ENCODE assay signal across 8 cellular contexts in the genomic region with DNA sequence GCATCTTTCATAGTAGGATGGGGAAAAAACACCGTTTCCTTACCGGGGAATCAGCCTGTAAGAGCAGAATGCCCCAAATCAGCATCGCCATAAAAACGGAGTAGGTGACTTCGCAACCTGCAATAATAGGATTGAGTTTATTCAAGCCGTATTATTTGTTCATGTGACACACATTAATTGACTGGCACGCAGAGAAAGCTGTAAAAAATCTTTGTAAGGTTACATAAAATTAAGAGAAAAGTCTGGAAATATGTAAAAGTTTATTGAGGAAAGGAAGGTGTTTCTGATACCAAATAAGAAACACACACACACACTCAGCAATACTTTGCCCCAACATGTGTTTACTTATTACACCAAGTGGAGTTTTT. TPM values are rescaled to one million over a fixed set of nuclear protein-coding genes. Genes with fewer than 3 reads are reported as not detected.
DNase-seq lines count a peak whose midpoint lies in the region; ATAC-seq and TF ChIP-seq lines count a peak whose summit lies in the region.

No MANE protein-coding gene starts in this region.

- peak overlapping the region; percentile 75 to 93 (median 88) for H3K27ac ChIP-seq in heart left ventricle
- peak overlapping the region; percentile 36 for H3K27ac ChIP-seq in mesodermal cell (ENCODE audit: low read depth, low read length, severe bottlenecking)
- peak overlapping the region; percentile 88 for H3K27ac ChIP-seq in upper lobe of right lung

- no peaks in the 10 kb centered on the region for H3K27me3 ChIP-seq in heart left ventricle
- no peaks in the 10 kb centered on the region for H3K27me3 ChIP-seq in upper lobe of right lung

- CTCF ChIA-PET in MCF 10A (lab: Yijun Ruan, JAX), result interaction anchor here (0.5 to 5.7 kb wide), 8 partner anchors 11 to 1677 kb away, joined by 3 to 37 read pairs (median 4); partner anchors contain the start of gene IPO8

- peak overlapping the region; percentile 95 for H3K4me3 Mint-ChIP-seq in MCF 10A (ENCODE audit: unreplicated experiment)

- ATAC-seq in heart left ventricle (no peak), Right ventricle myocardium inferior (no peak), upper lobe of right lung (no peak), GM18519 (IDR thresholded peaks at IDR 0.05; ENCODE audit: low FRiP score, unreplicated experiment) (no peak)

- DNase-seq in heart left ventricle, result no peak
- DNase-seq in Right ventricle myocardium inferior (ENCODE audit: missing footprints), result no peak
- DNase-seq in MCF 10A (ENCODE audit: unreplicated experiment), result no peak
- DNase-seq in upper lobe of right lung, result no peak
- DNase-seq in NCI-H526 (lab: John Stamatoyannopoulos, UW), result no peak
- DNase-seq in medulla oblongata (ENCODE audit: extremely low spot score), result no peak

- H3K4me1 Mint-ChIP-seq in MCF 10A (ENCODE audit: insufficient read depth, unreplicated experiment), result peaks cover 28% of the 10 kb centered on the region

- POLR2A ChIA-PET in MCF 10A (lab: Yijun Ruan, JAX), result interaction anchor here (0.6 to 5.4 kb wide), 17 partner anchors 10 to 1374 kb away, joined by 3 to 81 read pairs (median 6); partner anchors contain the start of genes ERGIC2 and IPO8

- no peak for TF ChIP-seq POLR2A in heart left ventricle (IDR thresholded peaks at IDR 0.05)

- intact Hi-C loops in heart left ventricle (cut with DNase I) (loop anchor here in 7 of 10 donors (2.0 to 5.0 kb wide), 6 partner anchors 42 to 61 kb away; partner anchors contain the start of gene IPO8 (in 2 of the 7)), Right ventricle myocardium inferior (cut with DNase I) (loop anchor here (2.0 kb wide), 1 partner anchor 61 kb away; the partner anchor contains the start of gene IPO8), MCF 10A (cut with micrococcal nuclease) (loop anchor here (1.0 to 2.0 kb wide), 3 partner anchors 40 to 61 kb away; partner anchors contain the start of gene IPO8), upper lobe of right lung (cut with DNase I) (no loop called here)

- 14 to 20% (median 16%) methylated on average over 7 of the region's 7 CpGs for WGBS in heart left ventricle, 4 donors
- 44 to 45% methylated on average over 6 to 7 of the region's 7 CpGs for WGBS in mesodermal cell (ENCODE audit: insufficient coverage in 2 of 2), 2 experiments

- H3K36me3 ChIP-seq in heart left ventricle (peaks cover 0 to 3% (median 0%) of the 10 kb centered on the region in 9 donors), mesodermal cell (ENCODE audit: control insufficient read depth, insufficient read depth, low read length) (peaks cover 7% of the 10 kb centered on the region), upper lobe of right lung (no peaks in the 10 kb centered on the region)

- BruUV-seq in MCF 10A (replicated peaks; lab: Mats Ljungman, UMichigan), result TSS peak; percentile 79

- H3K9me3 ChIP-seq in heart left ventricle, result no peaks in the 10 kb centered on the region
- H3K9me3 ChIP-seq in mesodermal cell (ENCODE audit: control insufficient read depth, low read length), result no peaks in the 10 kb centered on the region
- H3K9me3 ChIP-seq in upper lobe of right lung, result no peaks in the 10 kb centered on the region

- peaks cover 0 to 30% (median 13%) of the 10 kb centered on the region in 12 donors for H3K4me1 ChIP-seq in heart left ventricle
- peaks cover 8% of the 10 kb centered on the region for H3K4me1 ChIP-seq in mesodermal cell (ENCODE audit: control insufficient read depth, insufficient read depth, low read length, poor library complexity, severe bottlenecking)
- peaks cover 12% of the 10 kb centered on the region for H3K4me1 ChIP-seq in upper lobe of right lung

- TF ChIP-seq CTCF in heart left ventricle (IDR thresholded peaks at IDR 0.05) (no peak), MCF 10A (IDR thresholded peaks at IDR 0.05; ENCODE audit: unreplicated experiment) (no peak), upper lobe of right lung (IDR thresholded peaks at IDR 0.05) (no peak)

- H3K27ac Mint-ChIP-seq in MCF 10A (ENCODE audit: low read depth, unreplicated experiment), result peak overlapping the region; percentile 79

- H3K9me3 Mint-ChIP-seq in MCF 10A (ENCODE audit: unreplicated experiment), result no peaks in the 10 kb centered on the region

- H3K27me3 Mint-ChIP-seq in MCF 10A (ENCODE audit: insufficient read depth, unreplicated experiment), result no peaks in the 10 kb centered on the region

- no peaks in the 10 kb centered on the region for H3K36me3 Mint-ChIP-seq in MCF 10A (ENCODE audit: insufficient read depth, unreplicated experiment)

- H3K4me3 ChIP-seq in heart left ventricle (peak overlapping the region; percentile 59 to 99 (median 82)), mesodermal cell (ENCODE audit: extremely low read depth, insufficient read depth, low read length, poor library complexity, severe bottlenecking) (peak overlapping the region; percentile 82), upper lobe of right lung (peak overlapping the region; percentile 85)

RNA-seq across cellular contexts. Expression of gene CAPRIN2, which starts 0.6 kb away (rescaled TPM):
- total RNA-seq in heart left ventricle (10 to 100 TPM; 15.3 to 33.6 (median 30.4) TPM), Right ventricle myocardium inferior (23.2 TPM), MCF 10A (2022) (33.0 and 33.3 TPM in 2 replicates), upper lobe of right lung (17.2 TPM)
- polyA plus RNA-seq in heart left ventricle, result 10 to 100 TPM in 1 of 2 donors, 1 to 10 TPM in 1; 9.9 to 13.9 TPM
- 41.6 TPM for polyA plus RNA-seq in mesodermal cell (2013, experiment 1 of 2)
- 34.7 TPM for polyA plus RNA-seq in mesodermal cell (2013, experiment 2 of 2)

RNA-seq across cellular contexts. Expression of gene IPO8, which starts 59.7 kb away (rescaled TPM):
- total RNA-seq in heart left ventricle (10 to 100 TPM; 16.9 to 37.2 (median 28.7) TPM), Right ventricle myocardium inferior (21.5 TPM), MCF 10A (2022) (36.3 and 41.7 TPM in 2 replicates), upper lobe of right lung (48.3 TPM)
- 10 to 100 TPM in 1 of 2 donors, 1 to 10 TPM in 1; 6.1 to 20.1 TPM for polyA plus RNA-seq in heart left ventricle
- polyA plus RNA-seq in mesodermal cell (2013, experiment 1 of 2), result 27.1 TPM
- polyA plus RNA-seq in mesodermal cell (2013, experiment 2 of 2), result 32.4 TPM

Comparison
In these comparisons a context has a peak if more than half of its experiments do, and no peak if none do; other contexts are left out.
1. H3K27ac ChIP-seq: peak in every context shown above with its lines; median percentile 88 in heart left ventricle; 88 in upper lobe of right lung; 36 in mesodermal cell.